In genomic region chr1:71438626-71439025, GRCh38 we compare ENCODE assay signal across 34 cellular contexts.
"Had no signal": no experiment of that assay in that cellular context is flagged by ENCODE, and none has a peak within 500 bp of the region (broad histone marks: within the 10 kb centered on the region; RNA-seq: fewer than 3 reads in every experiment).

No MANE protein-coding gene starts in this region.

- H3K27ac ChIP-seq: colonic mucosa, VCaP had no signal

- ATAC-seq: activated CD8-positive, alpha-beta memory T cell treated with anti-CD3 and anti-CD28 coated beads, Interleukin-2, amount 10 ng/mL, durations not matched to agents 7 days and 5 days; activated naive CD8-positive, alpha-beta T cell treated with anti-CD3 and anti-CD28 coated beads, Interleukin-2, amount 50 U/mL, for 24 hours had no signal

- H3K27ac Mint-ChIP-seq: activated CD4-positive, alpha-beta memory T cell treated with anti-CD3 and anti-CD28 coated beads, Interleukin-2, amount 10 ng/mL, durations not matched to agents 7 days and 5 days; activated CD8-positive, alpha-beta memory T cell treated with anti-CD3 and anti-CD28 coated beads, Interleukin-2, amount 10 ng/mL, durations not matched to agents 7 days and 5 days; activated naive CD4-positive, alpha-beta T cell treated with anti-CD3 and anti-CD28 coated beads, Interleukin-2, amount 10 ng/mL, durations not matched to agents 7 days and 5 days; activated naive CD8-positive, alpha-beta T cell; activated naive CD8-positive, alpha-beta T cell treated with anti-CD3 and anti-CD28 coated beads, Interleukin-2, amount 50 U/mL, for 24 hours had no signal

- DNase-seq: activated CD4-positive, alpha-beta memory T cell treated with anti-CD3 and anti-CD28 coated beads, Interleukin-2, amount 10 ng/mL, durations not matched to agents 7 days and 5 days; activated CD4-positive, alpha-beta T cell treated with anti-CD3 and anti-CD28 coated beads for 1 hour; activated CD4-positive, alpha-beta T cell treated with anti-CD3 and anti-CD28 coated beads for 48 hours; activated CD4-positive, CD25-positive, alpha-beta regulatory T cell; activated CD8-positive, alpha-beta memory T cell treated with anti-CD3 and anti-CD28 coated beads for 24 hours; activated CD8-positive, alpha-beta memory T cell treated with anti-CD3 and anti-CD28 coated beads, Interleukin-2, amount 10 ng/mL, durations not matched to agents 7 days and 5 days; activated CD8-positive, alpha-beta memory T cell treated with anti-CD3 and anti-CD28 coated beads, Interleukin-2, amount 50 U/mL, for 48 hours; activated effector memory CD4-positive, alpha-beta T cell treated with Interleukin-2 at 50 U/mL for 16 hours; activated naive CD4-positive, alpha-beta T cell treated with anti-CD3 and anti-CD28 coated beads, Interleukin-2, amount 10 ng/mL, durations not matched to agents 7 days and 5 days; activated naive CD8-positive, alpha-beta T cell treated with anti-CD3 and anti-CD28 coated beads, Interleukin-2, amount 50 U/mL, for 24 hours; activated T-cell treated with anti-CD3 and anti-CD28 coated beads, Interleukin-2, amount 50 U/mL, for 48 hours; anterior cingulate cortex; central memory CD4-positive, alpha-beta T cell; colonic mucosa; Karpas-422; NCI-H1048; NCI-H1417; NCI-H1694; NCI-H1930; NCI-H2081 treated with DMSO at 0.1 percent for 48 hours; NCI-H226; NCI-H446 treated with DMSO at 0.1 percent for 48 hours; NCI-H524; NCI-H69; NCI-H82; OCI-M1; Right ventricle myocardium superior; SW 1271; T-helper 1 cell; T-helper 2 cell; T-helper 9 cell had no signal

- H3K36me3 ChIP-seq: colonic mucosa had no signal

- H3K4me1 ChIP-seq: colonic mucosa had no signal

- H3K9me3 ChIP-seq: colonic mucosa had no signal

- H3K36me3 Mint-ChIP-seq: activated CD8-positive, alpha-beta memory T cell treated with anti-CD3 and anti-CD28 coated beads, Interleukin-2, amount 10 ng/mL, durations not matched to agents 7 days and 5 days; activated naive CD4-positive, alpha-beta T cell treated with anti-CD3 and anti-CD28 coated beads, Interleukin-2, amount 10 ng/mL, durations not matched to agents 7 days and 5 days; activated naive CD8-positive, alpha-beta T cell; brain had no signal

- H3K4me1 Mint-ChIP-seq: activated CD4-positive, alpha-beta memory T cell treated with anti-CD3 and anti-CD28 coated beads, Interleukin-2, amount 10 ng/mL, durations not matched to agents 7 days and 5 days; activated CD8-positive, alpha-beta memory T cell treated with anti-CD3 and anti-CD28 coated beads, Interleukin-2, amount 10 ng/mL, durations not matched to agents 7 days and 5 days; activated naive CD4-positive, alpha-beta T cell treated with anti-CD3 and anti-CD28 coated beads, Interleukin-2, amount 10 ng/mL, durations not matched to agents 7 days and 5 days; activated naive CD8-positive, alpha-beta T cell treated with anti-CD3 and anti-CD28 coated beads, Interleukin-2, amount 50 U/mL, for 24 hours had no signal

- H3K27me3 Mint-ChIP-seq: activated CD4-positive, alpha-beta memory T cell treated with anti-CD3 and anti-CD28 coated beads, Interleukin-2, amount 10 ng/mL, durations not matched to agents 7 days and 5 days; activated CD8-positive, alpha-beta memory T cell treated with anti-CD3 and anti-CD28 coated beads, Interleukin-2, amount 10 ng/mL, durations not matched to agents 7 days and 5 days; activated naive CD4-positive, alpha-beta T cell treated with anti-CD3 and anti-CD28 coated beads, Interleukin-2, amount 10 ng/mL, durations not matched to agents 7 days and 5 days; activated naive CD8-positive, alpha-beta T cell; activated naive CD8-positive, alpha-beta T cell treated with anti-CD3 and anti-CD28 coated beads, Interleukin-2, amount 50 U/mL, for 24 hours; brain had no signal

- H3K27me3 ChIP-seq: colonic mucosa had no signal

- H3K9me3 Mint-ChIP-seq: brain had no signal

- H3K4me3 Mint-ChIP-seq: activated CD4-positive, alpha-beta memory T cell treated with anti-CD3 and anti-CD28 coated beads, Interleukin-2, amount 10 ng/mL, durations not matched to agents 7 days and 5 days; activated CD8-positive, alpha-beta memory T cell treated with anti-CD3 and anti-CD28 coated beads, Interleukin-2, amount 10 ng/mL, durations not matched to agents 7 days and 5 days; activated naive CD4-positive, alpha-beta T cell treated with anti-CD3 and anti-CD28 coated beads, Interleukin-2, amount 10 ng/mL, durations not matched to agents 7 days and 5 days; activated naive CD8-positive, alpha-beta T cell; activated naive CD8-positive, alpha-beta T cell treated with anti-CD3 and anti-CD28 coated beads, Interleukin-2, amount 50 U/mL, for 24 hours; brain had no signal

- H3K4me3 ChIP-seq: colonic mucosa had no signal
